ENCODE assay signal across 12 cellular contexts in genomic region chr5:91170266-91170665, GRCh38.
A peak's percentile ranks its signal among the peaks of the same experiment; 100 is the strongest.
DNase-seq lines count a peak whose midpoint lies in the region; ATAC-seq and TF ChIP-seq lines count a peak whose summit lies in the region.
"Had no signal": no experiment of that assay in that cellular context is flagged by ENCODE, and none has a peak within 500 bp of the region (broad histone marks: within the 10 kb centered on the region; RNA-seq: fewer than 3 reads in every experiment).

No MANE protein-coding gene starts in this region.

- intact Hi-C loops in activated CD8-positive, alpha-beta T cell treated with anti-CD3 and anti-CD28 coated beads for 36 hours (cut with micrococcal nuclease) = no loop called here
- intact Hi-C loops in dendritic cell treated with granulocyte-macrophage colony-stimulating factor and Interleukin-4, amounts not matched to agents 40 ng/mL and 50 ng/mL, for 4 days (cut with micrococcal nuclease) = no loop called here

- H3K4me1 Mint-ChIP-seq in activated CD8-positive, alpha-beta T cell treated with anti-CD3 and anti-CD28 coated beads for 36 hours (ENCODE audit: low read depth) = peaks cover 18% of the 10 kb centered on the region
- H3K4me1 Mint-ChIP-seq in activated CD8-positive, alpha-beta T cell treated with anti-CD3 and anti-CD28 coated beads, Interleukin-2, amount 10 ng/mL, durations not matched to agents 7 days and 5 days (ENCODE audit: low read depth) = peaks cover 14% of the 10 kb centered on the region
- H3K4me1 Mint-ChIP-seq in dendritic cell treated with granulocyte-macrophage colony-stimulating factor and Interleukin-4, amounts not matched to agents 40 ng/mL and 50 ng/mL, for 4 days (ENCODE audit: low read depth) = peaks cover 10% of the 10 kb centered on the region
- H3K4me1 Mint-ChIP-seq in stimulated activated effector memory CD8-positive, alpha-beta T cell treated with anti-CD3 and anti-CD28 coated beads, Interleukin-12 subunit alpha, Interleukin-12 subunit beta, amount 100 ng/mL, for 72 hours = peaks cover 11% of the 10 kb centered on the region
- H3K4me1 Mint-ChIP-seq: B cell had no signal

- H3K4me3 Mint-ChIP-seq in activated CD8-positive, alpha-beta T cell treated with anti-CD3 and anti-CD28 coated beads for 36 hours = no peak overlapping the region
- H3K4me3 Mint-ChIP-seq in activated CD8-positive, alpha-beta T cell treated with anti-CD3 and anti-CD28 coated beads, Interleukin-2, amount 10 ng/mL, durations not matched to agents 7 days and 5 days = no peak overlapping the region
- no peak overlapping the region for H3K4me3 Mint-ChIP-seq in dendritic cell treated with granulocyte-macrophage colony-stimulating factor and Interleukin-4, amounts not matched to agents 40 ng/mL and 50 ng/mL, for 4 days
- H3K4me3 Mint-ChIP-seq in stimulated activated effector memory CD8-positive, alpha-beta T cell treated with anti-CD3 and anti-CD28 coated beads, Interleukin-12 subunit alpha, Interleukin-12 subunit beta, amount 100 ng/mL, for 72 hours = no peak overlapping the region
- H3K4me3 Mint-ChIP-seq: B cell had no signal

- CTCF ChIA-PET in activated CD8-positive, alpha-beta T cell treated with anti-CD3 and anti-CD28 coated beads for 36 hours (lab: Charles Lee) = no interaction called here
- CTCF ChIA-PET in activated CD8-positive, alpha-beta T cell treated with anti-CD3 and anti-CD28 coated beads, Interleukin-2, amount 10 ng/mL, durations not matched to agents 7 days and 5 days (lab: Charles Lee) = interaction anchor here (1.4 kb wide), 1 partner anchor 13 kb away, joined by 6 read pairs; no protein-coding TSS in a partner anchor

- no peak for DNase-seq in activated CD8-positive, alpha-beta T cell treated with anti-CD3 and anti-CD28 coated beads for 36 hours
- DNase-seq in activated CD8-positive, alpha-beta T cell treated with anti-CD3 and anti-CD28 coated beads, Interleukin-2, amount 10 ng/mL, durations not matched to agents 7 days and 5 days = no peak
- DNase-seq in OCI-M1 (lab: John Stamatoyannopoulos, UW) = peak; percentile 66
- no peak for DNase-seq in stimulated activated effector memory CD8-positive, alpha-beta T cell treated with anti-CD3 and anti-CD28 coated beads, Interleukin-12 subunit alpha, Interleukin-12 subunit beta, amount 100 ng/mL, for 72 hours (ENCODE audit: low spot score in 2 of 2)
- no peak for DNase-seq in central memory CD4-positive, alpha-beta T cell
- no peak for DNase-seq in activated gamma-delta T cell treated with Interleukin-2 at 50 U/mL for 16 hours
- no peak for DNase-seq in DMS153 treated with DMSO at 0.1 percent for 48 hours (lab: John Stamatoyannopoulos, UW; ENCODE audit: unreplicated experiment)
- DNase-seq: NCI-H2171, sigmoid colon had no signal

- peak; percentile 83 for ATAC-seq in activated CD8-positive, alpha-beta T cell treated with anti-CD3 and anti-CD28 coated beads for 36 hours
- ATAC-seq in activated CD8-positive, alpha-beta T cell treated with anti-CD3 and anti-CD28 coated beads, Interleukin-2, amount 10 ng/mL, durations not matched to agents 7 days and 5 days = no peak
- peak; percentile 97 for ATAC-seq in stimulated activated effector memory CD8-positive, alpha-beta T cell treated with anti-CD3 and anti-CD28 coated beads, Interleukin-12 subunit alpha, Interleukin-12 subunit beta, amount 100 ng/mL, for 72 hours
- ATAC-seq: HepG2 had no signal

- TF ChIP-seq CTCF in activated CD8-positive, alpha-beta T cell treated with anti-CD3 and anti-CD28 coated beads for 36 hours (IDR thresholded peaks at IDR 0.05) = no peak

- POLR2A ChIA-PET in activated CD8-positive, alpha-beta T cell treated with anti-CD3 and anti-CD28 coated beads for 36 hours (lab: Charles Lee) = no interaction called here
- POLR2A ChIA-PET in activated CD8-positive, alpha-beta T cell treated with anti-CD3 and anti-CD28 coated beads, Interleukin-2, amount 10 ng/mL, durations not matched to agents 7 days and 5 days (lab: Charles Lee) = interaction anchor here (0.8 kb wide), 1 partner anchor 210 kb away, joined by 3 read pairs; no protein-coding TSS in a partner anchor

- no peaks in the 10 kb centered on the region for H3K27me3 Mint-ChIP-seq in activated CD8-positive, alpha-beta T cell treated with anti-CD3 and anti-CD28 coated beads for 36 hours
- H3K27me3 Mint-ChIP-seq in activated CD8-positive, alpha-beta T cell treated with anti-CD3 and anti-CD28 coated beads, Interleukin-2, amount 10 ng/mL, durations not matched to agents 7 days and 5 days (ENCODE audit: low read depth) = no peaks in the 10 kb centered on the region
- no peaks in the 10 kb centered on the region for H3K27me3 Mint-ChIP-seq in dendritic cell treated with granulocyte-macrophage colony-stimulating factor and Interleukin-4, amounts not matched to agents 40 ng/mL and 50 ng/mL, for 4 days

- no peaks in the 10 kb centered on the region for H3K36me3 Mint-ChIP-seq in activated CD8-positive, alpha-beta T cell treated with anti-CD3 and anti-CD28 coated beads for 36 hours (ENCODE audit: low read depth)
- no peaks in the 10 kb centered on the region for H3K36me3 Mint-ChIP-seq in activated CD8-positive, alpha-beta T cell treated with anti-CD3 and anti-CD28 coated beads, Interleukin-2, amount 10 ng/mL, durations not matched to agents 7 days and 5 days (ENCODE audit: low read depth)
- no peaks in the 10 kb centered on the region for H3K36me3 Mint-ChIP-seq in dendritic cell treated with granulocyte-macrophage colony-stimulating factor and Interleukin-4, amounts not matched to agents 40 ng/mL and 50 ng/mL, for 4 days (ENCODE audit: low read depth)
- H3K36me3 Mint-ChIP-seq in stimulated activated effector memory CD8-positive, alpha-beta T cell treated with anti-CD3 and anti-CD28 coated beads, Interleukin-12 subunit alpha, Interleukin-12 subunit beta, amount 100 ng/mL, for 72 hours = no peaks in the 10 kb centered on the region

- H3K9me3 Mint-ChIP-seq in activated CD8-positive, alpha-beta T cell treated with anti-CD3 and anti-CD28 coated beads for 36 hours = no peaks in the 10 kb centered on the region
- H3K9me3 Mint-ChIP-seq in activated CD8-positive, alpha-beta T cell treated with anti-CD3 and anti-CD28 coated beads, Interleukin-2, amount 10 ng/mL, durations not matched to agents 7 days and 5 days (ENCODE audit: insufficient read depth) = no peaks in the 10 kb centered on the region
- H3K9me3 Mint-ChIP-seq in dendritic cell treated with granulocyte-macrophage colony-stimulating factor and Interleukin-4, amounts not matched to agents 40 ng/mL and 50 ng/mL, for 4 days = no peaks in the 10 kb centered on the region
- no peaks in the 10 kb centered on the region for H3K9me3 Mint-ChIP-seq in stimulated activated effector memory CD8-positive, alpha-beta T cell treated with anti-CD3 and anti-CD28 coated beads, Interleukin-12 subunit alpha, Interleukin-12 subunit beta, amount 100 ng/mL, for 72 hours

- peak overlapping the region; percentile 10 for H3K27ac Mint-ChIP-seq in activated CD8-positive, alpha-beta T cell treated with anti-CD3 and anti-CD28 coated beads for 36 hours
- no peak overlapping the region for H3K27ac Mint-ChIP-seq in activated CD8-positive, alpha-beta T cell treated with anti-CD3 and anti-CD28 coated beads, Interleukin-2, amount 10 ng/mL, durations not matched to agents 7 days and 5 days
- peak overlapping the region; percentile 32 for H3K27ac Mint-ChIP-seq in dendritic cell treated with granulocyte-macrophage colony-stimulating factor and Interleukin-4, amounts not matched to agents 40 ng/mL and 50 ng/mL, for 4 days
- peak overlapping the region; percentile 7 for H3K27ac Mint-ChIP-seq in stimulated activated effector memory CD8-positive, alpha-beta T cell treated with anti-CD3 and anti-CD28 coated beads, Interleukin-12 subunit alpha, Interleukin-12 subunit beta, amount 100 ng/mL, for 72 hours
- H3K27ac Mint-ChIP-seq: B cell had no signal
